21 cellular contexts compared by ENCODE assay signal in genomic region chr10:129199826-129200225, GRCh38.
"Had no signal": no experiment of that assay in that cellular context is flagged by ENCODE, and none has a peak within 500 bp of the region (broad histone marks: within the 10 kb centered on the region; RNA-seq: fewer than 3 reads in every experiment).

No MANE protein-coding gene starts in this region.

- H3K36me3 ChIP-seq: colonic mucosa, esophagus squamous epithelium, gastrocnemius medialis, heart right ventricle, left lung, lower lobe of right lung had no signal

- H3K9me3 ChIP-seq: colonic mucosa, esophagus squamous epithelium, gastrocnemius medialis, lower lobe of right lung had no signal

- H3K4me3 ChIP-seq: colonic mucosa, esophagus squamous epithelium, gastrocnemius medialis, heart right ventricle, left lung, lower lobe of right lung had no signal

- H3K4me1 ChIP-seq: colonic mucosa, esophagus squamous epithelium, gastrocnemius medialis, heart right ventricle, left lung, lower lobe of right lung had no signal

- ATAC-seq: effector memory CD8-positive, alpha-beta T cell; gastrocnemius medialis; heart right ventricle; left cardiac atrium; left lung; left ventricle myocardium superior; lower lobe of right lung had no signal

- DNase-seq: colonic mucosa; cortex of kidney; effector CD8-positive, alpha-beta T cell; effector memory CD8-positive, alpha-beta T cell; esophagus squamous epithelium; foreskin fibroblast; foreskin melanocyte; gastrocnemius medialis; glutamatergic neuron; head of caudate nucleus; heart right ventricle; hippocampal formation; left cardiac atrium; left lung; left ventricle myocardium superior; lower lobe of right lung; mesendoderm; midbrain had no signal

- H3K27ac ChIP-seq: colonic mucosa, esophagus squamous epithelium, gastrocnemius medialis, heart right ventricle, left lung, lower lobe of right lung had no signal

- FAIRE-seq: endothelial cell of umbilical vein, islet of Langerhans, keratinocyte had no signal

- H3K27me3 ChIP-seq: colonic mucosa, esophagus squamous epithelium, gastrocnemius medialis, heart right ventricle had no signal
